8 cellular contexts compared by ENCODE assay signal in genomic region chr10:32957341-32958084, GRCh38. TPM values are rescaled to one million over a fixed set of nuclear protein-coding genes. Genes with fewer than 3 reads are reported as not detected.
DNase-seq lines count a peak whose midpoint lies in the region; ATAC-seq and TF ChIP-seq lines count a peak whose summit lies in the region.

No MANE protein-coding gene starts in this region.

- TF ChIP-seq CTCF in AG10803 (conservative IDR thresholded peaks at IDR 0.05; ENCODE audit: low read length) (no peak), WTC11 (IDR thresholded peaks at IDR 0.05) (no peak), lung (IDR thresholded peaks at IDR 0.05; ENCODE audit: control extremely low read depth, extremely low read depth) (no peak)

- peak overlapping the region; percentile 80 for H3K4me3 ChIP-seq in AG10803 (ENCODE audit: low read length)
- peak overlapping the region; percentile 98 for H3K4me3 ChIP-seq in lung

- ATAC-seq in GM19324 (IDR thresholded peaks at IDR 0.05; ENCODE audit: low FRiP score, unreplicated experiment): peak; percentile 20
- peak; percentile 19 for ATAC-seq in HG03439 (IDR thresholded peaks at IDR 0.05; ENCODE audit: unreplicated experiment)
- peak; percentile 28 for ATAC-seq in WTC11
- ATAC-seq in lung (ENCODE audit: insufficient read depth, low FRiP score): peak; percentile 13

- DNase-seq in AG10803 (ENCODE audit: low read depth): peak; percentile 40
- DNase-seq in WTC11 (ENCODE audit: low spot score): peak; percentile 52
- DNase-seq in dermis blood vessel endothelial cell: peak; percentile 56
- peak; percentile 55 for DNase-seq in lung (ENCODE audit: low spot score)
- DNase-seq in stimulated activated CD8-positive, alpha-beta memory T cell treated with anti-CD3 and anti-CD28 coated beads, Interleukin-4, amount 100 ng/mL, for 48 hours: peak; percentile 59
- no peak for DNase-seq in effector CD4-positive, alpha-beta T cell

- H3K9me3 ChIP-seq in lung (ENCODE audit: control insufficient read depth in 2 of 2, insufficient read depth in 1 of 2, low read length in 1 of 2): no peaks in the 10 kb centered on the region

- H3K4me1 ChIP-seq in lung (ENCODE audit: control insufficient read depth in 2 of 2, insufficient read depth in 2 of 2, low read length in 2 of 2): peaks cover 6 to 18% of the 10 kb centered on the region in 2 donors

- H3K27ac ChIP-seq in lung (ENCODE audit: low read depth in 1 of 2, low read length in 1 of 2): peak overlapping the region; percentile 99 to 100

- H3K36me3 ChIP-seq in lung (ENCODE audit: control insufficient read depth in 2 of 2, insufficient read depth in 2 of 2, low read length in 2 of 2): peaks cover 0 to 1% of the 10 kb centered on the region in 2 donors

- H3K27me3 ChIP-seq in lung (ENCODE audit: control insufficient read depth, insufficient read depth): no peaks in the 10 kb centered on the region

- CTCF ChIA-PET in WTC11 (lab: Charles Lee): interaction anchor here (3.6 kb wide), 1 partner anchor 52 kb away, joined by 18 read pairs; no protein-coding TSS in a partner anchor

- H3K9me3 Mint-ChIP-seq in WTC11: no peaks in the 10 kb centered on the region

- H3K27me3 Mint-ChIP-seq in WTC11 (ENCODE audit: low read depth): no peaks in the 10 kb centered on the region

- H3K36me3 Mint-ChIP-seq in WTC11: no peaks in the 10 kb centered on the region

- POLR2A ChIA-PET in WTC11 (lab: Charles Lee): interaction anchor here (0.6 to 1.1 kb wide), 2 partner anchors 13 to 51 kb away, joined by 3 read pairs; no protein-coding TSS in a partner anchor

- peaks cover 74% of the 10 kb centered on the region for H3K4me1 Mint-ChIP-seq in WTC11

- WGBS in lung, 2 donors: 0% methylated on average over 56 to 87 of the region's 87 CpGs

- peak overlapping the region; percentile 76 for H3K4me3 Mint-ChIP-seq in WTC11

- H3K27ac Mint-ChIP-seq in WTC11: no peak overlapping the region; the same call in 1 of the 2 replicates

TF ChIP-seq in WTC11, 78 proteins besides CTCF, POLR2A, EP300 and RAD21 (continues in another document):
- TF ChIP-seq PRRX2 (CRISPR knock-in tag; IDR thresholded peaks at IDR 0.05) (no peak), ATF1 (CRISPR knock-in tag; IDR thresholded peaks at IDR 0.05) (0 out of 2 replicates have a peak, but pooled peaks have one; percentile 47), ZBTB43 (CRISPR knock-in tag; IDR thresholded peaks at IDR 0.05) (no peak), ZNF121 (CRISPR knock-in tag; IDR thresholded peaks at IDR 0.05) (no peak), SP1 (CRISPR knock-in tag; conservative IDR thresholded peaks at IDR 0.05) (no peak), NR1H2 (CRISPR knock-in tag; IDR thresholded peaks at IDR 0.05) (no peak), STAT6 (CRISPR knock-in tag; conservative IDR thresholded peaks at IDR 0.05; ENCODE audit: low read depth) (no peak), USF1 (CRISPR knock-in tag; IDR thresholded peaks at IDR 0.05) (no peak), ZNF671 (CRISPR knock-in tag; IDR thresholded peaks at IDR 0.05) (no peak), HMGA2 (CRISPR knock-in tag; IDR thresholded peaks at IDR 0.05) (no peak), NFATC4 (CRISPR knock-in tag; IDR thresholded peaks at IDR 0.05) (no peak), ZNF425 (CRISPR knock-in tag; conservative IDR thresholded peaks at IDR 0.05) (no peak), HMGXB4 (CRISPR knock-in tag; IDR thresholded peaks at IDR 0.05) (no peak; the same call in 1 of the 2 replicates), TP53 (CRISPR knock-in tag; IDR thresholded peaks at IDR 0.05) (no peak), ZNF423 (CRISPR knock-in tag; IDR thresholded peaks at IDR 0.05) (peak; percentile 73), ZNF416 (CRISPR knock-in tag; IDR thresholded peaks at IDR 0.05) (no peak), IRF2 (CRISPR knock-in tag; IDR thresholded peaks at IDR 0.05; ENCODE audit: borderline replicate concordance, low read depth) (no peak), MLX (CRISPR knock-in tag; IDR thresholded peaks at IDR 0.05) (no peak), TEAD1 (CRISPR knock-in tag; IDR thresholded peaks at IDR 0.05) (no peak), NFYB (CRISPR knock-in tag; conservative IDR thresholded peaks at IDR 0.05; ENCODE audit: low read depth) (peak; percentile 13; the same call in 1 of the 2 replicates), CREB1 (CRISPR knock-in tag; IDR thresholded peaks at IDR 0.05) (no peak), RORB (CRISPR knock-in tag; IDR thresholded peaks at IDR 0.05) (no peak), ZNF232 (CRISPR knock-in tag; IDR thresholded peaks at IDR 0.05) (no peak)

RNA-seq across cellular contexts. Expression of gene ITGB1, which starts 0.5 kb away (rescaled TPM):
- total RNA-seq in WTC11 (2021) (317 to 344 TPM (median 321 TPM) in 3 replicates), dermis blood vessel endothelial cell (1,657 and 1,756 TPM in 2 replicates), lung (100 to 1,000 TPM; 375 to 445 TPM)
- 100 to 1,000 TPM; 105 to 291 TPM for polyA plus RNA-seq in lung
